ENCODE assay signal across 8 cellular contexts in the genomic region with DNA sequence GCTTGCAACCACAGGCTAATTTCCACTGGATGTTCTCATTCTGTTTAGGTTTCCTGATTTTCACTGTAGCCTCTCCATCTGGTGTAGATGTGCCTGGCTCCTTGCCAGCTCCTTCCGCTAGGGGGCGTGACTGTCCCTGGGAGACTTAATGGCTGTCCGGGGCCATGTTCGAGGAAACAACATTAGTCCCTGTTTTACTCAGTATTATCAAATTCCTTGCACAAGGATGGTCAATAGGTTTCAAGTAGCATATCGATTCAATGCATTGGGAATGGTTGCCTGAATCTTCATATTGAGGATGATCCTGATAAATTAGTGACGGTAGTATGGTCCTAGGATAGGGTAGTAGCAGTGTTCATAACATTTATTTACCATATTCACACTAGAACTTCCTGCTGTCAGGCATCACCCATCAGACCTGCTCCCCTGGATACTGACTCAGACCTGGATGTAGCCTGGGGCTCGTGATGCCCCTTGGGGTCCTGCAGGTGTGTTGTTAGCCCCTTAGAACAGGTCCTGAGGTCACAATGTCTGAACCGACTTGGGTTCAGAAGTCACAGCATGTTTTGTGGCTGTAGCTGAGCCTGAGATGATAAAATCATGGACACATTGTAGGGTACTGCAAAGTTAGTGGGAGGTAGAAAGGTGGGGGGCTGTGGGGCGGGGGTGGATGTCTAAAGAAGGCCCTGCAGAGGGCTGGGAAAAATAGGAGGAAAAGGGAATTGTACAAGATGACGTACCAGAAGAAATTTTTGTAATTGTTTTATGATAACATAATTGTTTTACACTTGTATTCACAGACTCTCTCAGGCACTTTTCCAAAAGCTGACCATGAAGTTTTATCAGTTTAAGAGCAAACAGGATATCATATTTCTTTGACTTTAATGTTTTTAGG. TPM values are rescaled to one million over a fixed set of nuclear protein-coding genes. Genes with fewer than 3 reads are reported as not detected.
DNase-seq lines count a peak whose midpoint lies in the region; ATAC-seq and TF ChIP-seq lines count a peak whose summit lies in the region.

No MANE protein-coding gene starts in this region.

- no peak overlapping the region for H3K27ac Mint-ChIP-seq in activated CD8-positive, alpha-beta T cell treated with anti-CD3 and anti-CD28 coated beads for 36 hours

- no peak for TF ChIP-seq POLR2A in gastrocnemius medialis (IDR thresholded peaks at IDR 0.05)

- no peaks in the 10 kb centered on the region for H3K27me3 ChIP-seq in gastrocnemius medialis

- POLR2A ChIA-PET in activated CD8-positive, alpha-beta T cell treated with anti-CD3 and anti-CD28 coated beads for 36 hours (lab: Charles Lee): interaction anchor here (0.6 kb wide), 1 partner anchor 13 kb away, joined by 3 read pairs; no protein-coding TSS in a partner anchor

- H3K27me3 Mint-ChIP-seq in activated CD8-positive, alpha-beta T cell treated with anti-CD3 and anti-CD28 coated beads for 36 hours: no peaks in the 10 kb centered on the region

- no peaks in the 10 kb centered on the region for H3K36me3 Mint-ChIP-seq in activated CD8-positive, alpha-beta T cell treated with anti-CD3 and anti-CD28 coated beads for 36 hours (ENCODE audit: low read depth)

- H3K36me3 ChIP-seq in gastrocnemius medialis: no peaks in the 10 kb centered on the region

- no peak overlapping the region for H3K4me3 Mint-ChIP-seq in activated CD8-positive, alpha-beta T cell treated with anti-CD3 and anti-CD28 coated beads for 36 hours

- CTCF ChIA-PET in activated CD8-positive, alpha-beta T cell treated with anti-CD3 and anti-CD28 coated beads for 36 hours (lab: Charles Lee): interaction anchor here (0.9 to 3.9 kb wide), 10 partner anchors 8 to 141 kb away, joined by 3 to 42 read pairs (median 6); partner anchors contain the start of gene EXOC6

- no peaks in the 10 kb centered on the region for H3K9me3 Mint-ChIP-seq in activated CD8-positive, alpha-beta T cell treated with anti-CD3 and anti-CD28 coated beads for 36 hours

- H3K27ac ChIP-seq in gastrocnemius medialis: peak overlapping the region; percentile 42 to 81 (median 69)

- peak; percentile 78 for DNase-seq in EH (ENCODE audit: low read depth)
- DNase-seq in NAMALWA (ENCODE audit: low spot score): peak; percentile 65
- DNase-seq in activated CD8-positive, alpha-beta T cell treated with anti-CD3 and anti-CD28 coated beads for 36 hours: peak; percentile 78
- peak; percentile 87 for DNase-seq in fibroblast of the aortic adventitia (ENCODE audit: low read depth)
- DNase-seq in gastrocnemius medialis: peak in 1 of 2 donors; percentile 64
- no peak for DNase-seq in C1 segment of cervical spinal cord (lab: John Stamatoyannopoulos, UW)
- DNase-seq in NCI-H1105 treated with DMSO at 0.1 percent for 48 hours (lab: John Stamatoyannopoulos, UW): no peak

- intact Hi-C loops in activated CD8-positive, alpha-beta T cell treated with anti-CD3 and anti-CD28 coated beads for 36 hours (cut with micrococcal nuclease): no loop called here
- intact Hi-C loops in gastrocnemius medialis (cut with DNase I; ENCODE audit: low total_unique reads): no loop called here

- in situ Hi-C loops in gastrocnemius medialis (cut with MboI; ENCODE audit: low sequenced_read_pairs in 4 of 4): no loop called here

- ATAC-seq in activated CD8-positive, alpha-beta T cell treated with anti-CD3 and anti-CD28 coated beads for 36 hours: peak; percentile 66
- ATAC-seq in gastrocnemius medialis: peak in 1 of 2 donors; percentile 25
- no peak for ATAC-seq in GM19463 (IDR thresholded peaks at IDR 0.05; ENCODE audit: unreplicated experiment)

- H3K4me3 ChIP-seq in fibroblast of the aortic adventitia (ENCODE audit: low read depth, low read length): no peak overlapping the region
- peak overlapping the region in 1 of 4 donors; percentile 14 for H3K4me3 ChIP-seq in gastrocnemius medialis

- peaks cover 29 to 38% of the 10 kb centered on the region in 2 donors for H3K4me1 ChIP-seq in gastrocnemius medialis

- no peaks in the 10 kb centered on the region for H3K9me3 ChIP-seq in gastrocnemius medialis

- H3K4me1 Mint-ChIP-seq in activated CD8-positive, alpha-beta T cell treated with anti-CD3 and anti-CD28 coated beads for 36 hours (ENCODE audit: low read depth): peaks cover 4% of the 10 kb centered on the region

- peak; percentile 70 for TF ChIP-seq CTCF in activated CD8-positive, alpha-beta T cell treated with anti-CD3 and anti-CD28 coated beads for 36 hours (IDR thresholded peaks at IDR 0.05)
- TF ChIP-seq CTCF in fibroblast of the aortic adventitia (IDR thresholded peaks at IDR 0.05; ENCODE audit: insufficient read depth, low read length) (peak; percentile 14), gastrocnemius medialis (IDR thresholded peaks at IDR 0.05 in 4 of 5, conservative IDR thresholded peaks at IDR 0.05 in 1 of 5) (peak in 2 of 5 experiments; percentile 17 to 26)

RNA-seq across cellular contexts. Expression of gene EXOC6, which starts 8.9 kb away (rescaled TPM):
- total RNA-seq in activated CD8-positive, alpha-beta T cell treated with anti-CD3 and anti-CD28 coated beads for 36 hours: 1 to 10 TPM; 8.8 to 9.5 TPM
- total RNA-seq in fibroblast of the aortic adventitia (ENCODE audit: low replicate concordance) (1.1 and 16.5 TPM in 2 replicates), gastrocnemius medialis (10 to 100 TPM; 11.8 to 16.8 (median 14.6) TPM)

Comparison
In these comparisons a context has a peak if more than half of its experiments do, and no peak if none do; other contexts are left out.
1. DNase-seq: peak in EH (single experiment), NAMALWA (single experiment), activated CD8-positive, alpha-beta T cell treated with anti-CD3 and anti-CD28 coated beads for 36 hours (single experiment) and fibroblast of the aortic adventitia (single experiment); none in C1 segment of cervical spinal cord (0 of 14) and NCI-H1105 treated with DMSO at 0.1 percent for 48 hours (single experiment).